Comparison of ENCODE assay signal across 12 cellular contexts in the genomic region with DNA sequence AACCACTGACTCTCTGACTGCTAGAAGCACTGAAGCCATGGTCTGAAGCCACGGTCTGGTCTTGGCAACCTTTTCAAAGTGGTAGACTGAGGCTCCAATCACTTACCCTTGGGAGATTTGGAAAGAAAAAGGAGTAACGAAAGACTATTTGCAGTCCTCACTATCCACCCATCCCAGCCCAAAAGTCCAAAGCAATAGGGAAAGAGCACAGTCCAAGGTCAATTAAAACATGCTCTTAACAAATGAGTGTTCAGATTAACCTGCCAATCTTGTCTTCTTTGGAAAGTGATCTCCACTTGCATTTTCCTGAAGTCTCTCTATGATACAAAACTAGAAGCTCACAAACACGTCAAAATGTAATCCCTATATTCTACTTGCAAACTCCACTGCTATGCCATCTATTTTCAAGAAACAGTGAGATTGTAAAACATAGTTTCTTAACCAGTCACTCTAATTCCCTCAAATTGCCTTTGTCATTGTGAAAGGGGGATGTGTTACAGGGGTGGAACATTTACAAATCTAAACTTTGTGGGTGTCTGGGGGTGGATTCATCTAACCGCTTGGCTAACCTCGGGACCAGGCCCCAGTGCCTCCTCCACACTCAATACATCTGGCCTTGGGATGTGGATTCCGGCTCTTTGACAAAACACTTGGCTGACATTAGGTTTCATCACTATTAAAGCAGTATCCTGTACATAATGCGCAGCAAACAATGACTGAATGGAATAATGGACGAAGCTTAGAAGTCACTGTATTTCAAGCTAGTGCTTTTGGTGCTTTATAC. TPM values are rescaled to one million over a fixed set of nuclear protein-coding genes. Genes with fewer than 3 reads are reported as not detected.
A peak's percentile ranks its signal among the peaks of the same experiment; 100 is the strongest.
DNase-seq lines count a peak whose midpoint lies in the region; ATAC-seq, FAIRE-seq and TF ChIP-seq lines count a peak whose summit lies in the region.
"Had no signal": no experiment of that assay in that cellular context is flagged by ENCODE, and none has a peak within 500 bp of the region (broad histone marks: within the 10 kb centered on the region; RNA-seq: fewer than 3 reads in every experiment).

No MANE protein-coding gene starts in this region.

- H4K20me1 ChIP-seq in astrocyte (ENCODE audit: insufficient read depth, low read length), result peaks cover 69% of the 10 kb centered on the region

- H3K9me3 Mint-ChIP-seq in astrocyte (ENCODE audit: unreplicated experiment), result peaks cover 2% of the 10 kb centered on the region

- H3K36me3 ChIP-seq in astrocyte (ENCODE audit: insufficient read depth, low read length) (peaks cover 15% of the 10 kb centered on the region), esophagus squamous epithelium (peaks cover 16 to 41% (median 22%) of the 10 kb centered on the region in 3 donors)

- H3K4me3 Mint-ChIP-seq in astrocyte (ENCODE audit: unreplicated experiment) (no peak overlapping the region), T-helper 17 cell (no peak overlapping the region)
- H3K4me3 Mint-ChIP-seq: HFFc6 had no signal

- DNase-seq in HCEC 1CT (peak; percentile 62), astrocyte (ENCODE audit: low read depth) (peak; percentile 81), left lobe of liver (ENCODE audit: low spot score) (no peak), T-helper 17 cell (no peak), esophagus squamous epithelium (lab: John Stamatoyannopoulos, UW) (no peak), NCI-H510A treated with DMSO at 0.1 percent for 48 hours (lab: John Stamatoyannopoulos, UW) (no peak)
- DNase-seq in stimulated activated naive CD8-positive, alpha-beta T cell treated with anti-CD3 and anti-CD28 coated beads, Interleukin-15, Interleukin-2, amounts not matched to agents 100 U/mL and 50 U/mL, for 24 hours, result no peak
- DNase-seq: HFFc6, NCI-H1930, WERI-Rb-1 had no signal

- TF ChIP-seq POLR2A in esophagus squamous epithelium (IDR thresholded peaks at IDR 0.05), result no peak

- H3K27ac ChIP-seq in astrocyte (ENCODE audit: low read depth, low read length) (no peak overlapping the region), esophagus squamous epithelium (peak overlapping the region in 2 of 4 donors; percentile 42 to 45)

- TF ChIP-seq CTCF in astrocyte (IDR thresholded peaks at IDR 0.05; ENCODE audit: insufficient read depth, low read depth, low read length) (no peak), esophagus squamous epithelium (IDR thresholded peaks at IDR 0.05) (no peak)

- ATAC-seq in left lobe of liver (peak; percentile 71), T-helper 17 cell (no peak)
- ATAC-seq in stimulated activated naive CD8-positive, alpha-beta T cell treated with anti-CD3 and anti-CD28 coated beads, Interleukin-15, Interleukin-2, amounts not matched to agents 100 U/mL and 50 U/mL, for 24 hours, result peak; percentile 43
- ATAC-seq: Panc1 had no signal

- no peaks in the 10 kb centered on the region for H3K4me1 ChIP-seq in astrocyte (ENCODE audit: insufficient read depth, low read length)
- H3K4me1 ChIP-seq in esophagus squamous epithelium, result peaks cover 23 to 65% (median 24%) of the 10 kb centered on the region in 3 donors

- no peak overlapping the region for H2AFZ ChIP-seq in astrocyte (ENCODE audit: low read depth, low read length)

- H3K79me2 ChIP-seq in astrocyte (ENCODE audit: insufficient read depth, low read length), result peaks cover 57% of the 10 kb centered on the region

- H3K27me3 Mint-ChIP-seq in astrocyte (ENCODE audit: low read depth, unreplicated experiment) (no peaks in the 10 kb centered on the region), T-helper 17 cell (no peaks in the 10 kb centered on the region)

- H3K27ac Mint-ChIP-seq in astrocyte (ENCODE audit: unreplicated experiment), result peak overlapping the region; percentile 16
- H3K27ac Mint-ChIP-seq in T-helper 17 cell, result no peak overlapping the region
- H3K27ac Mint-ChIP-seq: HFFc6 had no signal

- peaks cover 21% of the 10 kb centered on the region for H3K36me3 Mint-ChIP-seq in astrocyte (ENCODE audit: low read depth, unreplicated experiment)
- peaks cover 3% of the 10 kb centered on the region for H3K36me3 Mint-ChIP-seq in T-helper 17 cell (ENCODE audit: low read depth)

- H3K4me3 ChIP-seq in astrocyte (ENCODE audit: insufficient read depth, low read depth, low read length) (no peak overlapping the region), esophagus squamous epithelium (no peak overlapping the region)

- WGBS in esophagus squamous epithelium, 2 donors, result 67 to 82% methylated on average over 4 to 8 of the region's 8 CpGs

- H3K27me3 ChIP-seq in astrocyte (ENCODE audit: insufficient read depth, low read length) (no peaks in the 10 kb centered on the region), esophagus squamous epithelium (no peaks in the 10 kb centered on the region)

- H3K4me2 ChIP-seq in astrocyte (ENCODE audit: low read length), result no peak overlapping the region

- H3K4me1 Mint-ChIP-seq in astrocyte (ENCODE audit: low read depth, unreplicated experiment) (peaks cover 8% of the 10 kb centered on the region), T-helper 17 cell (peaks cover 14% of the 10 kb centered on the region)

- FAIRE-seq in astrocyte (lab: Jason Lieb, UNC), result no peak
- FAIRE-seq: keratinocyte had no signal

- H3K9me3 ChIP-seq in astrocyte (ENCODE audit: insufficient read depth, low read depth, low read length) (no peaks in the 10 kb centered on the region), T-helper 17 cell (ENCODE audit: control insufficient read depth, low read length, poor library complexity, severe bottlenecking) (no peaks in the 10 kb centered on the region), esophagus squamous epithelium (peaks cover 0 to 13% (median 0%) of the 10 kb centered on the region in 3 donors)

- intact Hi-C loops in esophagus squamous epithelium (cut with DNase I), result no loop called here

- no peak overlapping the region for H3K9ac ChIP-seq in astrocyte (ENCODE audit: low read length)

RNA-seq across cellular contexts. Expression of a gene that starts 56.4 kb away (rescaled TPM):
- total RNA-seq in astrocyte (39.1 and 41.9 TPM in 2 replicates), left lobe of liver (10.5 TPM), T-helper 17 cell (10 to 100 TPM; 17.3 to 19.0 TPM), esophagus squamous epithelium (10 to 100 TPM; 24.1 to 34.2 (median 25.7) TPM)

Comparison
In these comparisons a context has a peak if more than half of its experiments do, and no peak if none do; other contexts are left out.
1. DNase-seq: peak in HCEC 1CT (single experiment) and astrocyte (single experiment); none in left lobe of liver (single experiment), stimulated activated naive CD8-positive, alpha-beta T cell treated with anti-CD3 and anti-CD28 coated beads, Interleukin-15, Interleukin-2, amounts not matched to agents 100 U/mL and 50 U/mL, for 24 hours (single experiment), T-helper 17 cell (0 of 3), esophagus squamous epithelium (single experiment) and NCI-H510A treated with DMSO at 0.1 percent for 48 hours (single experiment).